9 cellular contexts compared by ENCODE assay signal in genomic region chrX:76477352-76477751, GRCh38. TPM values are rescaled to one million over a fixed set of nuclear protein-coding genes. Genes with fewer than 3 reads are reported as not detected.
"Had no signal": no experiment of that assay in that cellular context is flagged by ENCODE, and none has a peak within 500 bp of the region (broad histone marks: within the 10 kb centered on the region; RNA-seq: fewer than 3 reads in every experiment).

No MANE protein-coding gene starts in this region.

- H3K27me3 Mint-ChIP-seq: IgD-negative memory B cell had no signal

- H3K4me1 ChIP-seq: HAP-1 had no signal

- H3K4me3 Mint-ChIP-seq: IgD-negative memory B cell had no signal

- DNase-seq: GOT3, H7, KG1 had no signal

- H3K27ac Mint-ChIP-seq: IgD-negative memory B cell had no signal

- H3K4me1 Mint-ChIP-seq: IgD-negative memory B cell had no signal

- H3K36me3 ChIP-seq: HAP-1 had no signal

- FAIRE-seq: HTR-8/SVneo, K562 had no signal

- H3K4me3 ChIP-seq: HAP-1, K562 had no signal

- ATAC-seq: HCT116, K562 had no signal

- H3K9me3 ChIP-seq: HAP-1 had no signal

RNA-seq across cellular contexts. Expression of gene MAGEE1, which starts 49.8 kb away (rescaled TPM):
- total RNA-seq: HT-29 had no signal
